In genomic region chr15:56165234-56165633, GRCh38 we compare ENCODE assay signal across 19 cellular contexts.
DNase-seq lines count a peak whose midpoint lies in the region; ATAC-seq and TF ChIP-seq lines count a peak whose summit lies in the region.
"Had no signal": no experiment of that assay in that cellular context is flagged by ENCODE, and none has a peak within 500 bp of the region (broad histone marks: within the 10 kb centered on the region; RNA-seq: fewer than 3 reads in every experiment).

No MANE protein-coding gene starts in this region.

- no peaks in the 10 kb centered on the region for H3K27me3 Mint-ChIP-seq in activated naive CD4-positive, alpha-beta T cell treated with anti-CD3 and anti-CD28 coated beads for 36 hours (ENCODE audit: low read depth)
- no peaks in the 10 kb centered on the region for H3K27me3 Mint-ChIP-seq in type B pancreatic cell

- DNase-seq in activated naive CD4-positive, alpha-beta T cell treated with anti-CD3 and anti-CD28 coated beads for 36 hours, result no peak
- no peak for DNase-seq in activated naive CD4-positive, alpha-beta T cell treated with anti-CD3 and anti-CD28 coated beads, Interleukin-2, amount 50 U/mL, for 16 hours
- DNase-seq in RWPE1 (ENCODE audit: low spot score) (peak; percentile 20), glomerular visceral epithelial cell (ENCODE audit: extremely low spot score) (peak; percentile 2), type B pancreatic cell (ENCODE audit: extremely low spot score, unreplicated experiment) (no peak), SHP77 treated with DMSO at 0.1 percent for 48 hours (lab: John Stamatoyannopoulos, UW) (no peak)
- DNase-seq: 8988T, DMS153, HCEC 1CT, NCI-H1436 treated with DMSO at 0.1 percent for 48 hours, NCI-H2081, NCI-H526, PC-9, SK-N-SH had no signal

- H3K4me1 Mint-ChIP-seq in activated naive CD4-positive, alpha-beta T cell treated with anti-CD3 and anti-CD28 coated beads for 36 hours (ENCODE audit: low read depth), result peaks cover 48% of the 10 kb centered on the region
- peaks cover 15% of the 10 kb centered on the region for H3K4me1 Mint-ChIP-seq in type B pancreatic cell (ENCODE audit: unreplicated experiment)

- no peaks in the 10 kb centered on the region for H3K9me3 Mint-ChIP-seq in activated naive CD4-positive, alpha-beta T cell treated with anti-CD3 and anti-CD28 coated beads for 36 hours
- H3K9me3 Mint-ChIP-seq in type B pancreatic cell, result no peaks in the 10 kb centered on the region

- no peak overlapping the region for H3K27ac ChIP-seq in RWPE1
- H3K27ac ChIP-seq: BLaER1 treated with 17β-estradiol and CSF1 and Interleukin-3, amounts not matched to agents 10 nM and 100 nM; PC-9 had no signal

- ATAC-seq in HG02938 (IDR thresholded peaks at IDR 0.05; ENCODE audit: unreplicated experiment) (no peak), GM21390 (IDR thresholded peaks at IDR 0.05; ENCODE audit: unreplicated experiment) (no peak)
- ATAC-seq: GM12878, Right ventricle myocardium inferior had no signal

- H3K4me3 Mint-ChIP-seq in activated naive CD4-positive, alpha-beta T cell treated with anti-CD3 and anti-CD28 coated beads for 36 hours, result no peak overlapping the region
- H3K4me3 Mint-ChIP-seq in type B pancreatic cell, result no peak overlapping the region

- POLR2A ChIA-PET in RWPE1 (lab: Yijun Ruan, JAX; ENCODE audit: low non-redundant PET), result no interaction called here

- H3K27ac Mint-ChIP-seq in activated naive CD4-positive, alpha-beta T cell treated with anti-CD3 and anti-CD28 coated beads for 36 hours, result peak overlapping the region; percentile 22
- peak overlapping the region; percentile 50 for H3K27ac Mint-ChIP-seq in type B pancreatic cell

- intact Hi-C loops in activated naive CD4-positive, alpha-beta T cell treated with anti-CD3 and anti-CD28 coated beads for 36 hours (cut with micrococcal nuclease), result no loop called here

- peaks cover 8% of the 10 kb centered on the region for H3K36me3 Mint-ChIP-seq in activated naive CD4-positive, alpha-beta T cell treated with anti-CD3 and anti-CD28 coated beads for 36 hours (ENCODE audit: low read depth)
- peaks cover 4% of the 10 kb centered on the region for H3K36me3 Mint-ChIP-seq in type B pancreatic cell

- no peak for TF ChIP-seq CTCF in RWPE1 (conservative IDR thresholded peaks at IDR 0.05; ENCODE audit: low read depth)
- no peak for TF ChIP-seq CTCF in type B pancreatic cell (conservative IDR thresholded peaks at IDR 0.05)

- CTCF ChIA-PET in activated naive CD4-positive, alpha-beta T cell treated with anti-CD3 and anti-CD28 coated beads for 36 hours (lab: Charles Lee), result no interaction called here
- CTCF ChIA-PET in RWPE1 (lab: Yijun Ruan, JAX), result interaction anchor here (0.6 kb wide), 1 partner anchor 121 kb away, joined by 3 read pairs; no protein-coding TSS in a partner anchor

Comparison
In these comparisons a context has a peak if more than half of its experiments do, and no peak if none do; other contexts are left out.
1. DNase-seq: peak in RWPE1 (single experiment) and glomerular visceral epithelial cell (single experiment); none in activated naive CD4-positive, alpha-beta T cell treated with anti-CD3 and anti-CD28 coated beads for 36 hours (single experiment), activated naive CD4-positive, alpha-beta T cell treated with anti-CD3 and anti-CD28 coated beads, Interleukin-2, amount 50 U/mL, for 16 hours (single experiment), type B pancreatic cell (single experiment) and SHP77 treated with DMSO at 0.1 percent for 48 hours (single experiment).